30 cellular contexts compared by ENCODE assay signal in the genomic region with DNA sequence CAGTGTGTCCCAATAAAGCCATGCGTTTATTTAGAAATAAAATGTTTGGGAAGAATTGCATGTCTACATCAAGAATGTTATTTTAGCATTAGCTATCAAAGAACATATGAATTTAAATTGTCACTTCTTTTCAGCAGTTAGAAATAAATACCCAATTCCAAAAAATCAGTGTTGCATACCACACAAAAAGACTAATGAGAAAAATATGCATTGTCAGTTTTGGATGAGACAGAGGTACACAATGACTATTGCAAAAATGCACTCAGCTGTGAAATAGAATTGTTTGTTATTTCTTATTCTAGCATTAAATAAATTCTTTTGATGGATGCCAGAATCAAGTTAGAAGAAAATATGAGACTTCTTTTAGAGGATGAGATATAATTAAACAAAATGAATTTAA.
DNase-seq lines count a peak whose midpoint lies in the region; ATAC-seq, FAIRE-seq and TF ChIP-seq lines count a peak whose summit lies in the region.
"Had no signal": no experiment of that assay in that cellular context is flagged by ENCODE, and none has a peak within 500 bp of the region (broad histone marks: within the 10 kb centered on the region; RNA-seq: fewer than 3 reads in every experiment).

No MANE protein-coding gene starts in this region.

- DNase-seq in AG20443 (ENCODE audit: low spot score): peak; percentile 2
- DNase-seq in HS-5 (ENCODE audit: low read depth): peak; percentile 1
- peak; percentile 29 to 39 for DNase-seq in cardiac fibroblast (ENCODE audit: low read depth in 2 of 2)
- peak; percentile 24 for DNase-seq in fibroblast of the conjunctiva (ENCODE audit: low read depth)
- DNase-seq in stimulated activated naive CD4-positive, alpha-beta T cell (lab: John Stamatoyannopoulos, UW): no peak
- no peak for DNase-seq in GM19238 (ENCODE audit: insufficient read length, low spot score)
- DNase-seq in GM19239 (ENCODE audit: insufficient read length, low spot score): no peak
- DNase-seq: activated CD4-positive, alpha-beta memory T cell treated with anti-CD3 and anti-CD28 coated beads for 36 hours; activated CD4-positive, alpha-beta T cell treated with anti-CD3 and anti-CD28 coated beads for 1 hour; activated naive CD4-positive, alpha-beta T cell treated with Interleukin-2 at 50 U/mL for 16 hours; DMS53; GDM1; kidney; lower lobe of right lung; natural killer cell; NCI-H146; NCI-H345; NCI-H69; nucleus accumbens; SIG-M5; stimulated activated CD4-positive, alpha-beta T cell treated with anti-CD3 and anti-CD28 coated beads, Interleukin-12 subunit alpha, Interleukin-12 subunit beta, amount 100 ng/mL, for 4 hours; stimulated activated CD4-positive, alpha-beta T cell treated with anti-CD3 and anti-CD28 coated beads, Interleukin-2, amount 100 ng/mL, for 48 hours; thyroid gland; uterus had no signal

- FAIRE-seq in GM19239 (lab: Jason Lieb, UNC): no peak
- FAIRE-seq: endothelial cell of umbilical vein, HepG2 had no signal

- no peak for ATAC-seq in HG03469 (IDR thresholded peaks at IDR 0.05; ENCODE audit: unreplicated experiment)
- ATAC-seq: foreskin keratinocyte, GM23338, HepG2, lower lobe of right lung, natural killer cell, sciatic nerve had no signal

- H3K4me3 ChIP-seq in cardiac fibroblast (replicated peaks in 1 of 2; ENCODE audit: low read depth in 2 of 2, low read length in 2 of 2): no peak overlapping the region
- H3K4me3 ChIP-seq: GM23338, lower lobe of right lung, thyroid gland, uterus had no signal

- no peak for TF ChIP-seq CTCF in cardiac fibroblast (IDR thresholded peaks at IDR 0.05; ENCODE audit: low read depth, low read length)

Comparison
In these comparisons a context has a peak if more than half of its experiments do, and no peak if none do; other contexts are left out.
1. DNase-seq: peak in AG20443 (single experiment), HS-5 (single experiment), cardiac fibroblast (2 of 2) and fibroblast of the conjunctiva (single experiment); none in stimulated activated naive CD4-positive, alpha-beta T cell (0 of 6), GM19238 (single experiment) and GM19239 (single experiment).